ENCODE assay signal across 25 cellular contexts in the genomic region with DNA sequence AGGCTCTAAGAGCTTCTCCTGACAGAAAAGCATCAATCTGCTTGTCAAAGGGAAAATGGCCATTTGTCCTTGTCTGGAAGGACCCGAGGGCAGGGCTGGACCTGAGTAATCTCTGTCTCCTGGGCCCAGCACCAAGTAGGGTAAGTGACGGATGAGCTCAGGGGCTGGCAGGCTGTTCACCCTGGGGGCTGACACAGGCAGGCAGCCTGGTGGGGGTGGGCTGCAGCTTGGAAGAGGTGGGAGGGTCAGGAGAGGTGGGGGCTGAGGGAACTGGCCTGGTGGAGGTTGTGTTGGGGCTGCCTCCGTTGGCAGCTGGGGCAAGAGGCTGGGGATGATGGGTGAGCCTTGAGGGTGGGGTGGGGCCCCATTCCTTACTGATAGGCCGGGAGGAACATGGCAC.
"Had no signal": no experiment of that assay in that cellular context is flagged by ENCODE, and none has a peak within 500 bp of the region (broad histone marks: within the 10 kb centered on the region; RNA-seq: fewer than 3 reads in every experiment).

No MANE protein-coding gene starts in this region.

- ATAC-seq: activated T-cell treated with anti-CD3 and anti-CD28 coated beads, Interleukin-2, amount 50 U/mL, for 4 hours; activated T-helper 17 cell treated with anti-CD3 and anti-CD28 coated beads, Interleukin-2, amount 50 U/mL, for 72 hours; left ventricle myocardium superior; T-helper 17 cell had no signal

- H3K27ac ChIP-seq: brain microvascular endothelial cell, esophagus squamous epithelium, ovary, prostate gland, sigmoid colon, tibial nerve had no signal

- FAIRE-seq: astrocyte, small intestine had no signal

- H3K36me3 ChIP-seq: brain microvascular endothelial cell, esophagus squamous epithelium, ovary, prostate gland, sigmoid colon, tibial nerve had no signal

- H3K4me1 ChIP-seq: esophagus squamous epithelium, prostate gland, sigmoid colon, tibial nerve had no signal

- H3K27me3 ChIP-seq: brain microvascular endothelial cell, ovary, sigmoid colon, tibial nerve had no signal

- H3K4me3 ChIP-seq: esophagus squamous epithelium, ovary, prostate gland, sigmoid colon, tibial nerve had no signal

- H3K9me3 ChIP-seq: esophagus squamous epithelium, ovary, prostate gland, sigmoid colon, tibial nerve had no signal

- DNase-seq: activated CD4-positive, alpha-beta memory T cell treated with anti-CD3 and anti-CD28 coated beads for 36 hours; activated CD4-positive, alpha-beta T cell treated with anti-CD3 and anti-CD28 coated beads, Interleukin-2, amount 10 ng/mL, durations not matched to agents 24 days and 14 days; activated CD4-positive, CD25-positive, alpha-beta regulatory T cell treated with anti-CD3 and anti-CD28 coated beads, Interleukin-2, amount 50 U/mL, for 72 hours; activated gamma-delta T cell treated with Interleukin-2 at 50 U/mL for 16 hours; activated naive CD4-positive, alpha-beta T cell treated with anti-CD3 and anti-CD28 coated beads, Interleukin-2, amount 50 U/mL, for 16 hours; activated T-cell treated with anti-CD3 and anti-CD28 coated beads, Interleukin-2, amount 50 U/mL, for 4 hours; amniotic stem cell; brain microvascular endothelial cell; caudate nucleus; esophagus squamous epithelium; foreskin melanocyte; left ventricle myocardium superior; mammary epithelial cell; ovary; retina; sigmoid colon; small intestine; stimulated activated CD4-positive, alpha-beta T cell treated with anti-CD3 and anti-CD28 coated beads, Interleukin-1b, Interleukin-23, amount 100 ng/mL, for 48 hours; stimulated activated naive CD4-positive, alpha-beta T cell; T-helper 17 cell; T1000 had no signal
